Comparison of ENCODE assay signal across 11 cellular contexts in genomic region chr2:25324905-25325592, GRCh38. TPM values are rescaled to one million over a fixed set of nuclear protein-coding genes. Genes with fewer than 3 reads are reported as not detected.
DNase-seq lines count a peak whose midpoint lies in the region; ATAC-seq and TF ChIP-seq lines count a peak whose summit lies in the region.
"Had no signal": no experiment of that assay in that cellular context is flagged by ENCODE, and none has a peak within 500 bp of the region (broad histone marks: within the 10 kb centered on the region; RNA-seq: fewer than 3 reads in every experiment).

No MANE protein-coding gene starts in this region.

- intact Hi-C loops in thyroid gland (cut with DNase I): no loop called here

- H3K36me3 ChIP-seq in thyroid gland: no peaks in the 10 kb centered on the region

- peak overlapping the region; percentile 89 for H3K27ac Mint-ChIP-seq in activated T-cell treated with anti-CD3 and anti-CD28 coated beads, Interleukin-2, amount 50 U/mL, for 24 hours
- peak overlapping the region; percentile 50 for H3K27ac Mint-ChIP-seq in mesothelial cell of epicardium

- no peak overlapping the region for H3K4me3 ChIP-seq in thyroid gland (replicated peaks in 1 of 3)

- H3K27me3 ChIP-seq in thyroid gland: no peaks in the 10 kb centered on the region

- H3K4me1 Mint-ChIP-seq in activated T-cell treated with anti-CD3 and anti-CD28 coated beads, Interleukin-2, amount 50 U/mL, for 24 hours (ENCODE audit: low read depth): peaks cover 63% of the 10 kb centered on the region
- peaks cover 29% of the 10 kb centered on the region for H3K4me1 Mint-ChIP-seq in mesothelial cell of epicardium

- H3K9me3 Mint-ChIP-seq in activated T-cell treated with anti-CD3 and anti-CD28 coated beads, Interleukin-2, amount 50 U/mL, for 24 hours: peaks cover 15% of the 10 kb centered on the region
- H3K9me3 Mint-ChIP-seq in mesothelial cell of epicardium: peaks cover 17% of the 10 kb centered on the region

- peaks cover 49% of the 10 kb centered on the region for H3K36me3 Mint-ChIP-seq in activated T-cell treated with anti-CD3 and anti-CD28 coated beads, Interleukin-2, amount 50 U/mL, for 24 hours (ENCODE audit: low read depth)
- peaks cover 34% of the 10 kb centered on the region for H3K36me3 Mint-ChIP-seq in mesothelial cell of epicardium

- DNase-seq in activated T-cell treated with anti-CD3 and anti-CD28 coated beads, Interleukin-2, amount 50 U/mL, for 24 hours: no peak
- DNase-seq in activated T-cell treated with anti-CD3 and anti-CD28 coated beads for 4 hours: no peak
- peak; percentile 67 for DNase-seq in astrocyte of the hippocampus (ENCODE audit: low read depth, low spot score)
- DNase-seq in mesothelial cell of epicardium (ENCODE audit: low spot score in 2 of 2, unreplicated experiment in 2 of 2): no peak
- DNase-seq in thyroid gland: peak; percentile 41 to 45
- DNase-seq: AML-193, amniotic stem cell had no signal

- H3K27me3 Mint-ChIP-seq in activated T-cell treated with anti-CD3 and anti-CD28 coated beads, Interleukin-2, amount 50 U/mL, for 24 hours: no peaks in the 10 kb centered on the region
- no peaks in the 10 kb centered on the region for H3K27me3 Mint-ChIP-seq in mesothelial cell of epicardium (ENCODE audit: low read depth)

- TF ChIP-seq CTCF in mesothelial cell of epicardium (IDR thresholded peaks at IDR 0.05; ENCODE audit: unreplicated experiment) (no peak), thyroid gland (IDR thresholded peaks at IDR 0.05) (no peak)

- H3K4me3 Mint-ChIP-seq in activated T-cell treated with anti-CD3 and anti-CD28 coated beads, Interleukin-2, amount 50 U/mL, for 24 hours: no peak overlapping the region
- no peak overlapping the region for H3K4me3 Mint-ChIP-seq in mesothelial cell of epicardium

- H3K9me3 ChIP-seq in thyroid gland: no peaks in the 10 kb centered on the region

- no peak for TF ChIP-seq POLR2A in thyroid gland (IDR thresholded peaks at IDR 0.05)

- H3K27ac ChIP-seq in thyroid gland: no peak overlapping the region
- H3K27ac ChIP-seq: parathyroid adenoma had no signal

- 90 to 92% methylated on average over 16 of the region's 16 CpGs for WGBS in thyroid gland, 2 donors

- H3K4me1 ChIP-seq in thyroid gland: peaks cover 7 to 24% of the 10 kb centered on the region in 2 donors
- H3K4me1 ChIP-seq: parathyroid adenoma had no signal

- ATAC-seq in HG03280 (IDR thresholded peaks at IDR 0.05; ENCODE audit: unreplicated experiment): no peak
- no peak for ATAC-seq in GM21390 (IDR thresholded peaks at IDR 0.05; ENCODE audit: unreplicated experiment)
- no peak for ATAC-seq in HG03342 (IDR thresholded peaks at IDR 0.05; ENCODE audit: unreplicated experiment)

RNA-seq across cellular contexts. Expression of gene DNMT3A, which starts 16.7 kb away (rescaled TPM):
- 210 to 219 TPM (median 215 TPM) in 3 replicates for total RNA-seq in mesothelial cell of epicardium
- total RNA-seq in thyroid gland: 10 to 100 TPM; 17.3 to 40.9 (median 18.8) TPM

Comparison
In these comparisons a context has a peak if more than half of its experiments do, and no peak if none do; other contexts are left out.
1. DNase-seq: peak in astrocyte of the hippocampus (single experiment) and thyroid gland (2 of 2); none in activated T-cell treated with anti-CD3 and anti-CD28 coated beads, Interleukin-2, amount 50 U/mL, for 24 hours (single experiment), activated T-cell treated with anti-CD3 and anti-CD28 coated beads for 4 hours (single experiment) and mesothelial cell of epicardium (0 of 2).